22 cellular contexts compared by ENCODE assay signal in genomic region chr19:50908311-50908710, GRCh38. TPM values are rescaled to one million over a fixed set of nuclear protein-coding genes. Genes with fewer than 3 reads are reported as not detected.
A peak's percentile ranks its signal among the peaks of the same experiment; 100 is the strongest.
DNase-seq lines count a peak whose midpoint lies in the region; ATAC-seq, FAIRE-seq and TF ChIP-seq lines count a peak whose summit lies in the region.
"Had no signal": no experiment of that assay in that cellular context is flagged by ENCODE, and none has a peak within 500 bp of the region (broad histone marks: within the 10 kb centered on the region; RNA-seq: fewer than 3 reads in every experiment).

No MANE protein-coding gene starts in this region.

- TF ChIP-seq RAD21 in K562 (CRISPR knock-in tag; conservative IDR thresholded peaks at IDR 0.05 in 1 of 2, IDR thresholded peaks at IDR 0.05 in 1 of 2), result no peak

- H3K27ac ChIP-seq in C4-2B (peak overlapping the region; percentile 90), PC-3 (ENCODE audit: low read length) (no peak overlapping the region), K562 (ENCODE audit: extremely low read depth, low read depth, low read length) (no peak overlapping the region), prostate gland (peak overlapping the region; percentile 79 to 92), stomach (no peak overlapping the region)

- POLR2A ChIA-PET in PC-3 (lab: Charles Lee; ENCODE audit: unreplicated experiment), result no interaction called here
- POLR2A ChIA-PET in K562 (lab: Yijun Ruan, JAX), result interaction anchor here (2.0 kb wide), 1 partner anchor 105 kb away, joined by 5 read pairs; no protein-coding TSS in a partner anchor

- CTCF ChIA-PET in PC-3 (lab: Charles Lee), result no interaction called here
- CTCF ChIA-PET in K562 (lab: Yijun Ruan, JAX; ENCODE audit: low intra/inter-chr PET ratio), result no interaction called here

- H3K9ac ChIP-seq in PC-3 (ENCODE audit: low read length), result no peak overlapping the region
- peak overlapping the region in 1 of 2 experiments; percentile 58; a peak in 1 of 4 replicates for H3K9ac ChIP-seq in K562 (ENCODE audit: insufficient read depth in 1 of 2, low read depth in 2 of 2, low read length in 2 of 2)

- H3K4me1 ChIP-seq in PC-3 (ENCODE audit: insufficient read depth, low read length), result no peaks in the 10 kb centered on the region; the same call in 1 of the 2 replicates
- H3K4me1 ChIP-seq in K562 (replicated peaks in 1 of 2; ENCODE audit: control insufficient read depth in 2 of 2, insufficient read depth in 2 of 2, low read length in 2 of 2), result peaks cover 0 to 28% of the 10 kb centered on the region in 2 experiments; a peak in 3 of 5 replicates
- H3K4me1 ChIP-seq in prostate gland (replicated peaks), result no peaks in the 10 kb centered on the region
- H3K4me1 ChIP-seq in stomach, result peaks cover 0 to 11% (median 8%) of the 10 kb centered on the region in 4 donors
- H3K4me1 ChIP-seq: BE2C had no signal

- TF ChIP-seq POLR2A in K562 (conservative IDR thresholded peaks at IDR 0.05) (no peak), prostate gland (IDR thresholded peaks at IDR 0.05) (no peak), H54 (IDR thresholded peaks at IDR 0.05; ENCODE audit: low read depth, low read length) (no peak), stomach (IDR thresholded peaks at IDR 0.05) (no peak)

- H3F3A ChIP-seq in PC-3 (ENCODE audit: low read length, unreplicated experiment), result no peaks in the 10 kb centered on the region

- H2AFZ ChIP-seq in PC-3 (ENCODE audit: low read length), result peak overlapping the region; percentile 14; the same call in 1 of the 2 replicates
- H2AFZ ChIP-seq in K562 (ENCODE audit: low read depth, low read length), result no peak overlapping the region

- H3K9me3 ChIP-seq in PC-3 (ENCODE audit: low read length) (no peaks in the 10 kb centered on the region), K562 (replicated peaks; ENCODE audit: control insufficient read depth, insufficient read depth, low read depth, low read length) (no peaks in the 10 kb centered on the region), prostate gland (no peaks in the 10 kb centered on the region), stomach (no peaks in the 10 kb centered on the region)
- H3K9me3 ChIP-seq: BE2C had no signal

- DNase-seq in PC-3, result no peak
- no peak for DNase-seq in K562 (ENCODE audit: extremely low read depth in 1 of 4, low spot score in 3 of 4)
- DNase-seq in prostate gland (ENCODE audit: low spot score), result no peak
- DNase-seq in RPMI8226, result no peak
- DNase-seq in H54 (ENCODE audit: insufficient read length, low spot score), result no peak
- no peak for DNase-seq in stomach
- no peak for DNase-seq in stimulated activated CD4-positive, alpha-beta T cell treated with anti-CD3 and anti-CD28 coated beads, Interleukin-4, amount 100 ng/mL, for 24 hours
- DNase-seq: BE2C; CD8-positive, alpha-beta T cell; COR-L47; DMS153; DMS79 treated with DMSO at 0.1 percent for 48 hours; EL; GOT3 had no signal

- TF ChIP-seq CTCF in C4-2B (conservative IDR thresholded peaks at IDR 0.05) (no peak), PC-3 (conservative IDR thresholded peaks at IDR 0.05; ENCODE audit: low read depth, low read length) (no peak), K562 (IDR thresholded peaks at IDR 0.05 in 2 of 3, conservative IDR thresholded peaks at IDR 0.05 in 1 of 3; ENCODE audit: insufficient read depth in 2 of 3, low read depth in 1 of 3, low read length in 3 of 3) (no peak), prostate gland (IDR thresholded peaks at IDR 0.05) (no peak), stomach (IDR thresholded peaks at IDR 0.05) (no peak)

- intact Hi-C loops in PC-3 (cut with micrococcal nuclease), result no loop called here
- intact Hi-C loops in K562 (cut with micrococcal nuclease), result no loop called here
- intact Hi-C loops in prostate gland (cut with DNase I), result no loop called here
- intact Hi-C loops in stomach (cut with DNase I; ENCODE audit: low total_unique reads), result no loop called here

- WGBS in K562 (ENCODE audit: insufficient coverage, low coverage, missing lambda C conversion rate), result 38% methylated on average over 25 of the region's 25 CpGs
- 47% methylated on average over 25 of the region's 25 CpGs for WGBS in prostate gland
- 53 to 69% (median 59%) methylated on average over 25 of the region's 25 CpGs for WGBS in stomach, 5 donors

- H4K20me1 ChIP-seq in PC-3 (ENCODE audit: low read length) (no peaks in the 10 kb centered on the region), K562 (replicated peaks; ENCODE audit: control insufficient read depth, insufficient read depth, low read length) (peaks cover 3% of the 10 kb centered on the region; the same call in 1 of the 2 replicates)

- H3K27me3 ChIP-seq in PC-3 (ENCODE audit: low read length) (peaks cover 71% of the 10 kb centered on the region), K562 (ENCODE audit: control insufficient read depth in 2 of 2, insufficient read depth in 2 of 2, low read length in 2 of 2) (peaks cover 24 to 42% of the 10 kb centered on the region in 2 experiments; a peak in 4 of 5 replicates), prostate gland (replicated peaks; ENCODE audit: insufficient read depth) (no peaks in the 10 kb centered on the region), stomach (peaks cover 12 to 99% (median 50%) of the 10 kb centered on the region in 3 donors)

- no peaks in the 10 kb centered on the region for H3K9me2 ChIP-seq in PC-3 (replicated peaks; ENCODE audit: low read length)

- TF ChIP-seq EP300 in K562 (IDR thresholded peaks at IDR 0.05; ENCODE audit: low read length) (no peak), stomach (IDR thresholded peaks at IDR 0.05) (no peak)

- H3K4me3 ChIP-seq in PC-3 (ENCODE audit: low read length) (no peak overlapping the region), K562 (no peak overlapping the region), prostate gland (peak overlapping the region; percentile 40 to 59), stomach (no peak overlapping the region)

- H3K9me1 ChIP-seq in K562 (ENCODE audit: control insufficient read depth, insufficient read depth, low read length), result no peaks in the 10 kb centered on the region

- no peak for FAIRE-seq in K562 (lab: Jason Lieb, UNC)
- no peak for FAIRE-seq in H54 (lab: Jason Lieb, UNC)
- FAIRE-seq: A204.1, D721Med, G401.6, GM12891 had no signal

- H3K4me2 ChIP-seq in PC-3 (ENCODE audit: low read length) (peak overlapping the region; percentile 33), K562 (ENCODE audit: insufficient read depth, low read length) (no peak overlapping the region)

- in situ Hi-C loops in K562 (cut with MboI), result no loop called here

- BruUV-seq in PC-3 (replicated peaks; lab: Mats Ljungman, UMichigan), result no TSS peak
- no TSS peak for BruUV-seq in K562 (replicated peaks; lab: Mats Ljungman, UMichigan)

- ATAC-seq in PC-3 (no peak), K562 (no peak)
- ATAC-seq: CD8-positive, alpha-beta T cell had no signal

- H3K36me3 ChIP-seq in PC-3 (ENCODE audit: low read depth, low read length) (no peaks in the 10 kb centered on the region), K562 (ENCODE audit: control insufficient read depth, insufficient read depth, low read length) (no peaks in the 10 kb centered on the region), prostate gland (no peaks in the 10 kb centered on the region), stomach (no peaks in the 10 kb centered on the region)
- H3K36me3 ChIP-seq: BE2C had no signal

- H3K79me2 ChIP-seq in PC-3 (ENCODE audit: low read length) (no peaks in the 10 kb centered on the region), K562 (ENCODE audit: control insufficient read depth, insufficient read depth, low read length) (no peaks in the 10 kb centered on the region)

RNA-seq across cellular contexts. Expression of gene KLK4, which starts 2.9 kb away (rescaled TPM):
- total RNA-seq in PC-3 (2014; rRNA removed) (not detected in 2 replicates), K562 (2014; rRNA removed) (not detected in 2 replicates), K562 (2014; rRNA removed; fragmentation: Illumina TruSeq; extraction: Trizol) (not detected in 2 replicates), K562 (2015; rRNA removed; fragmentation: Illumina TruSeq; extraction: Trizol) (not detected in 2 replicates), K562 (2021) (not detected in 2 replicates), prostate gland (100 to 1,000 TPM; 188 to 330 TPM), stomach (not detected)
- not detected in 2 replicates for total RNA-seq in K562 (2011; cell fraction: chromatin; rRNA removed; ENCODE audit: low replicate concordance)
- not detected in 2 replicates for total RNA-seq in K562 (2011; cell fraction: nucleolus; rRNA removed)
- not detected in 2 replicates for total RNA-seq in K562 (2011; cell fraction: nucleoplasm; rRNA removed)
- polyA plus RNA-seq in K562 (2011; rRNA removed) (not detected in 2 replicates), K562 (2014; fragmentation: Illumina TruSeq; extraction: Trizol) (not detected in 2 replicates), K562 (2014; fragmentation: Nextera tagmentation; extraction: Ambion mirVana) (not detected), K562 (2014; rRNA removed) (not detected in 2 replicates), stomach (not detected)
- not detected in 2 replicates for polyA plus RNA-seq in K562 (2011; cell fraction: cytosol; rRNA removed)
- polyA plus RNA-seq in K562 (2011; cell fraction: nucleus; rRNA removed), result not detected in 2 replicates
- 0.10 TPM in 1 of 2 replicates, not detected in the other for polyA plus RNA-seq in K562 (2012)
- polyA minus RNA-seq in K562 (2011; rRNA and poly(A)+ RNA removed), result not detected in 2 replicates
- not detected in 2 replicates for polyA minus RNA-seq in K562 (2011; cell fraction: cytosol; rRNA and poly(A)+ RNA removed)
- polyA minus RNA-seq in K562 (2011; cell fraction: nucleus; rRNA and poly(A)+ RNA removed), result not detected in 2 replicates
- total RNA-seq: CD8-positive, alpha-beta T cell; HT1080 had no signal
- polyA plus RNA-seq: CD14-positive monocyte, IgD-negative memory B cell had no signal

RNA-seq across cellular contexts. Expression of gene KLK2, which starts 35.1 kb away (rescaled TPM):
- total RNA-seq in PC-3 (2014; rRNA removed) (not detected in 2 replicates), K562 (2014; rRNA removed) (not detected in 2 replicates), K562 (2014; rRNA removed; fragmentation: Illumina TruSeq; extraction: Trizol) (0.47 TPM in 1 of 2 replicates, not detected in the other), K562 (2015; rRNA removed; fragmentation: Illumina TruSeq; extraction: Trizol) (0.18 and 0.38 TPM in 2 replicates), K562 (2021) (0.24 and 0.74 TPM in 2 replicates), prostate gland (over 10,000 TPM in 1 of 2 donors, 1,000 to 10,000 TPM in 1; 3,344 to 10,024 TPM), stomach (10 to 100 TPM in 1 of 5 donors, not detected in 4; 94.6 TPM)
- total RNA-seq in K562 (2011; cell fraction: chromatin; rRNA removed; ENCODE audit: low replicate concordance), result 1.3 and 4.1 TPM in 2 replicates
- 1.3 and 1.8 TPM in 2 replicates for total RNA-seq in K562 (2011; cell fraction: nucleolus; rRNA removed)
- 0.88 and 2.5 TPM in 2 replicates for total RNA-seq in K562 (2011; cell fraction: nucleoplasm; rRNA removed)
- polyA plus RNA-seq in K562 (2011; rRNA removed) (0.31 and 0.39 TPM in 2 replicates), K562 (2014; fragmentation: Illumina TruSeq; extraction: Trizol) (0.25 and 0.69 TPM in 2 replicates), K562 (2014; fragmentation: Nextera tagmentation; extraction: Ambion mirVana) (under 1 TPM; 0.11 to 0.22 TPM), K562 (2014; rRNA removed) (0.11 and 0.46 TPM in 2 replicates), stomach (not detected)
- 0.52 TPM in 1 of 2 replicates, not detected in the other for polyA plus RNA-seq in K562 (2011; cell fraction: cytosol; rRNA removed)
- 0.94 and 2.9 TPM in 2 replicates for polyA plus RNA-seq in K562 (2011; cell fraction: nucleus; rRNA removed)
- polyA plus RNA-seq in K562 (2012), result 0.40 and 0.76 TPM in 2 replicates
- polyA minus RNA-seq in K562 (2011; rRNA and poly(A)+ RNA removed), result 0.42 TPM in 1 of 2 replicates, not detected in the other
- not detected in 2 replicates for polyA minus RNA-seq in K562 (2011; cell fraction: cytosol; rRNA and poly(A)+ RNA removed)
- 0.40 and 0.44 TPM in 2 replicates for polyA minus RNA-seq in K562 (2011; cell fraction: nucleus; rRNA and poly(A)+ RNA removed)
- total RNA-seq: CD8-positive, alpha-beta T cell; HT1080 had no signal
- polyA plus RNA-seq: CD14-positive monocyte, IgD-negative memory B cell had no signal

RNA-seq across cellular contexts. Expression of gene KLK5, which starts 44.5 kb away (rescaled TPM):
- total RNA-seq in PC-3 (2014; rRNA removed) (58.5 and 59.0 TPM in 2 replicates), K562 (2014; rRNA removed) (not detected in 2 replicates), K562 (2014; rRNA removed; fragmentation: Illumina TruSeq; extraction: Trizol) (not detected in 2 replicates), K562 (2015; rRNA removed; fragmentation: Illumina TruSeq; extraction: Trizol) (not detected in 2 replicates), K562 (2021) (not detected in 2 replicates), prostate gland (1 to 10 TPM; 1.9 to 2.7 TPM), stomach (not detected)
- total RNA-seq in K562 (2011; cell fraction: chromatin; rRNA removed; ENCODE audit: low replicate concordance), result not detected in 2 replicates
- not detected in 2 replicates for total RNA-seq in K562 (2011; cell fraction: nucleolus; rRNA removed)
- not detected in 2 replicates for total RNA-seq in K562 (2011; cell fraction: nucleoplasm; rRNA removed)
- polyA plus RNA-seq in K562 (2011; rRNA removed) (not detected in 2 replicates), K562 (2014; fragmentation: Illumina TruSeq; extraction: Trizol) (not detected in 2 replicates), K562 (2014; fragmentation: Nextera tagmentation; extraction: Ambion mirVana) (not detected), K562 (2014; rRNA removed) (not detected in 2 replicates), stomach (10 to 100 TPM in 1 of 3 donors, not detected in 2; 10.4 TPM)
- not detected in 2 replicates for polyA plus RNA-seq in K562 (2011; cell fraction: cytosol; rRNA removed)
- polyA plus RNA-seq in K562 (2011; cell fraction: nucleus; rRNA removed), result not detected in 2 replicates
- polyA plus RNA-seq in K562 (2012), result not detected in 2 replicates
- not detected in 2 replicates for polyA minus RNA-seq in K562 (2011; rRNA and poly(A)+ RNA removed)
- not detected in 2 replicates for polyA minus RNA-seq in K562 (2011; cell fraction: cytosol; rRNA and poly(A)+ RNA removed)
- not detected in 2 replicates for polyA minus RNA-seq in K562 (2011; cell fraction: nucleus; rRNA and poly(A)+ RNA removed)
- total RNA-seq: CD8-positive, alpha-beta T cell; HT1080 had no signal
- polyA plus RNA-seq: CD14-positive monocyte, IgD-negative memory B cell had no signal

RNA-seq across cellular contexts. Expression of gene KLK3, which starts 53.6 kb away (rescaled TPM):
- total RNA-seq in PC-3 (2014; rRNA removed) (not detected in 2 replicates), K562 (2014; rRNA removed) (not detected in 2 replicates), K562 (2014; rRNA removed; fragmentation: Illumina TruSeq; extraction: Trizol) (not detected in 2 replicates), K562 (2015; rRNA removed; fragmentation: Illumina TruSeq; extraction: Trizol) (not detected in 2 replicates), K562 (2021) (not detected in 2 replicates), prostate gland (over 10,000 TPM in 1 of 2 donors, 1,000 to 10,000 TPM in 1; 7,620 to 35,247 TPM), stomach (100 to 1,000 TPM in 1 of 5 donors, 10 to 100 TPM in 1, not detected in 3; 46.9 to 134 TPM)
- not detected in 2 replicates for total RNA-seq in K562 (2011; cell fraction: chromatin; rRNA removed; ENCODE audit: low replicate concordance)
- total RNA-seq in K562 (2011; cell fraction: nucleolus; rRNA removed), result not detected in 2 replicates
- not detected in 2 replicates for total RNA-seq in K562 (2011; cell fraction: nucleoplasm; rRNA removed)
- polyA plus RNA-seq in K562 (2011; rRNA removed) (not detected in 2 replicates), K562 (2014; fragmentation: Illumina TruSeq; extraction: Trizol) (not detected in 2 replicates), K562 (2014; fragmentation: Nextera tagmentation; extraction: Ambion mirVana) (not detected), K562 (2014; rRNA removed) (not detected in 2 replicates), stomach (not detected)
- not detected in 2 replicates for polyA plus RNA-seq in K562 (2011; cell fraction: cytosol; rRNA removed)
- polyA plus RNA-seq in K562 (2011; cell fraction: nucleus; rRNA removed), result not detected in 2 replicates
- not detected in 2 replicates for polyA plus RNA-seq in K562 (2012)
- not detected in 2 replicates for polyA minus RNA-seq in K562 (2011; rRNA and poly(A)+ RNA removed)
- polyA minus RNA-seq in K562 (2011; cell fraction: cytosol; rRNA and poly(A)+ RNA removed), result not detected in 2 replicates
- not detected in 2 replicates for polyA minus RNA-seq in K562 (2011; cell fraction: nucleus; rRNA and poly(A)+ RNA removed)
- total RNA-seq: CD8-positive, alpha-beta T cell; HT1080 had no signal
- polyA plus RNA-seq: CD14-positive monocyte, IgD-negative memory B cell had no signal

Comparison
In these comparisons a context has a peak if more than half of its experiments do, and no peak if none do; other contexts are left out.
1. H3K27ac ChIP-seq: peak in C4-2B (single experiment) and prostate gland (2 of 2); none in PC-3 (single experiment), K562 (single experiment) and stomach (0 of 5).
2. H3K4me3 ChIP-seq: peak in prostate gland (2 of 2); none in PC-3 (single experiment), K562 (single experiment) and stomach (0 of 4).
3. RNA of gene KLK4, which starts 2.9 kb away (total RNA-seq): 188 to 330 TPM in prostate gland; not detected in PC-3, not detected in K562 and not detected in stomach; every median in the first group is over 100 times any median in the second.
4. RNA of gene KLK2, which starts 35.1 kb away (total RNA-seq): 3,344 to 10,024 TPM in prostate gland; 0.18 to 4.1 TPM in K562, not detected in PC-3 and 94.6 TPM in stomach; every median in the first group is over 10 times any median in the second.
5. RNA of gene KLK5, which starts 44.5 kb away (total RNA-seq): 58.5 to 59.0 TPM in PC-3; 1.9 to 2.7 TPM in prostate gland, not detected in K562 and not detected in stomach; every median in the first group is over 10 times any median in the second.